Comparison of ENCODE assay signal across 17 cellular contexts in the genomic region with DNA sequence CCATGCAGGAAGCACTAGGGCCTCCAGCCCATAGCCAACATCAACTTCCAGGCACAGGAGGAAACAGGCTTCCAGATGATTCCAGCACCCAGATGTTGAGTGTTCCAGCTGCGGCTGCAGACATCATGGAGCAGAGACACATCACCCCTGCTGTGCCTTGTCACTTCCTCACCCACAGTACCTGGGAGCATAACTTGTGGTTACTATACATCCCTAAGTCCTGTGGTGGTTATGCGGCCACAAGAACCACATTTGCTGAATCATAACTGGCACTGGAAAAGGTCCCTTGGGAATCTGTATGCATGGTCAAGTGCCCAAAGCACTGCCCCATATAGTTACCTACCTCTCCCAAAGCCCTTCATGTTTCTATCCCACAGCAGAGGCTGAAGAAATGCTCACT. TPM values are rescaled to one million over a fixed set of nuclear protein-coding genes. Genes with fewer than 3 reads are reported as not detected.
DNase-seq lines count a peak whose midpoint lies in the region; ATAC-seq, FAIRE-seq and TF ChIP-seq lines count a peak whose summit lies in the region.
"Had no signal": no experiment of that assay in that cellular context is flagged by ENCODE, and none has a peak within 500 bp of the region (broad histone marks: within the 10 kb centered on the region; RNA-seq: fewer than 3 reads in every experiment).

No MANE protein-coding gene starts in this region.

- H3K4me1 ChIP-seq in MM.1S (ENCODE audit: low read length), result peaks cover 65% of the 10 kb centered on the region
- H3K4me1 ChIP-seq: Caco-2 had no signal

- no peak overlapping the region for H3K4me3 Mint-ChIP-seq in stimulated activated effector memory CD8-positive, alpha-beta T cell treated with anti-CD3 and anti-CD28 coated beads, Interleukin-12 subunit alpha, Interleukin-12 subunit beta, amount 100 ng/mL, for 72 hours
- no peak overlapping the region for H3K4me3 Mint-ChIP-seq in immature natural killer cell
- H3K4me3 Mint-ChIP-seq: activated T-cell treated with anti-CD3 and anti-CD28 coated beads, Interleukin-2, amount 50 U/mL, for 24 hours; neural crest cell had no signal

- DNase-seq in GM03348 (ENCODE audit: low spot score) (peak; percentile 27), MM.1S (no peak), cardiac fibroblast (ENCODE audit: low read depth in 2 of 2) (peak; percentile 25 to 54), GM19239 (ENCODE audit: insufficient read length, low spot score) (no peak), medulla oblongata (ENCODE audit: extremely low spot score) (no peak), immature natural killer cell (no peak)
- no peak for DNase-seq in stimulated activated effector memory CD8-positive, alpha-beta T cell treated with anti-CD3 and anti-CD28 coated beads, Interleukin-12 subunit alpha, Interleukin-12 subunit beta, amount 100 ng/mL, for 72 hours (ENCODE audit: low spot score in 2 of 2)
- DNase-seq: activated CD4-positive, CD25-positive, alpha-beta regulatory T cell treated with anti-CD3 and anti-CD28 coated beads, Interleukin-2, amount 50 U/mL, for 72 hours; activated T-cell treated with anti-CD3 and anti-CD28 coated beads, Interleukin-2, amount 50 U/mL, for 24 hours; Caco-2; effector CD4-positive, alpha-beta T cell; glutamatergic neuron; NCI-H187 had no signal

- peak overlapping the region; percentile 32 for H3K27ac Mint-ChIP-seq in stimulated activated effector memory CD8-positive, alpha-beta T cell treated with anti-CD3 and anti-CD28 coated beads, Interleukin-12 subunit alpha, Interleukin-12 subunit beta, amount 100 ng/mL, for 72 hours
- H3K27ac Mint-ChIP-seq in immature natural killer cell, result peak overlapping the region in 1 of 6 donors; percentile 40
- H3K27ac Mint-ChIP-seq: activated T-cell treated with anti-CD3 and anti-CD28 coated beads, Interleukin-2, amount 50 U/mL, for 24 hours had no signal

- no peaks in the 10 kb centered on the region for H4K20me1 ChIP-seq in MM.1S (ENCODE audit: insufficient read depth, low read length)

- no peak for FAIRE-seq in GM19239 (lab: Jason Lieb, UNC)

- H3K9ac ChIP-seq in MM.1S (ENCODE audit: low read length), result peak overlapping the region; percentile 26

- H3K4me3 ChIP-seq in MM.1S (ENCODE audit: low read length) (peak overlapping the region; percentile 12; the same call in 1 of the 2 replicates), cardiac fibroblast (replicated peaks in 1 of 2; ENCODE audit: low read depth in 2 of 2, low read length in 2 of 2) (no peak overlapping the region)

- H3K27ac ChIP-seq in MM.1S (ENCODE audit: low read length), result peak overlapping the region; percentile 97

- no peak for ATAC-seq in stimulated activated effector memory CD8-positive, alpha-beta T cell treated with anti-CD3 and anti-CD28 coated beads, Interleukin-12 subunit alpha, Interleukin-12 subunit beta, amount 100 ng/mL, for 72 hours
- no peak for ATAC-seq in HG03520 (IDR thresholded peaks at IDR 0.05; ENCODE audit: unreplicated experiment)
- ATAC-seq: left lobe of liver, SK-N-SH treated with all-trans-retinoic acid at 6 μM for 48 hours had no signal

- 0 out of 2 replicates have a peak, but pooled peaks cover under 1% of the 10 kb centered on the region for H3K9me3 ChIP-seq in MM.1S (replicated peaks; ENCODE audit: insufficient read depth, low read length)
- H3K9me3 ChIP-seq: Caco-2 had no signal

- H3K9me3 Mint-ChIP-seq in stimulated activated effector memory CD8-positive, alpha-beta T cell treated with anti-CD3 and anti-CD28 coated beads, Interleukin-12 subunit alpha, Interleukin-12 subunit beta, amount 100 ng/mL, for 72 hours, result no peaks in the 10 kb centered on the region
- H3K9me3 Mint-ChIP-seq in immature natural killer cell, result no peaks in the 10 kb centered on the region
- H3K9me3 Mint-ChIP-seq: neural crest cell had no signal

- no peaks in the 10 kb centered on the region for H3K36me3 ChIP-seq in MM.1S (replicated peaks; ENCODE audit: insufficient read depth, low read length)

- H2AFZ ChIP-seq in MM.1S (ENCODE audit: low read length), result no peak overlapping the region

- H3K4me1 Mint-ChIP-seq in stimulated activated effector memory CD8-positive, alpha-beta T cell treated with anti-CD3 and anti-CD28 coated beads, Interleukin-12 subunit alpha, Interleukin-12 subunit beta, amount 100 ng/mL, for 72 hours, result peaks cover 53% of the 10 kb centered on the region
- peaks cover 31 to 37% of the 10 kb centered on the region in 2 donors for H3K4me1 Mint-ChIP-seq in immature natural killer cell
- H3K4me1 Mint-ChIP-seq: neural crest cell had no signal

- H3K27me3 ChIP-seq in MM.1S (replicated peaks; ENCODE audit: insufficient read depth, low read length), result no peaks in the 10 kb centered on the region

- peak overlapping the region; percentile 63 for H3K4me2 ChIP-seq in MM.1S (ENCODE audit: low read depth, low read length)

- peaks cover 2 to 4% (median 3%) of the 10 kb centered on the region in 3 donors for H3K27me3 Mint-ChIP-seq in immature natural killer cell (ENCODE audit: low read depth in 3 of 3)
- H3K27me3 Mint-ChIP-seq: activated T-cell treated with anti-CD3 and anti-CD28 coated beads, Interleukin-2, amount 50 U/mL, for 24 hours had no signal

- TF ChIP-seq CTCF in MM.1S (IDR thresholded peaks at IDR 0.05; ENCODE audit: low read length), result no peak
- TF ChIP-seq CTCF in cardiac fibroblast (IDR thresholded peaks at IDR 0.05; ENCODE audit: low read depth, low read length), result no peak

- peaks cover 52% of the 10 kb centered on the region for H3K79me2 ChIP-seq in MM.1S (ENCODE audit: low read length)

- H3K9me2 ChIP-seq in MM.1S (replicated peaks; ENCODE audit: insufficient read depth, low read length), result no peaks in the 10 kb centered on the region

- H3F3A ChIP-seq in MM.1S (ENCODE audit: insufficient read depth, low read length), result peaks cover 46% of the 10 kb centered on the region

- H3K36me3 Mint-ChIP-seq in stimulated activated effector memory CD8-positive, alpha-beta T cell treated with anti-CD3 and anti-CD28 coated beads, Interleukin-12 subunit alpha, Interleukin-12 subunit beta, amount 100 ng/mL, for 72 hours, result no peaks in the 10 kb centered on the region
- no peaks in the 10 kb centered on the region for H3K36me3 Mint-ChIP-seq in immature natural killer cell

RNA-seq across cellular contexts. Expression of gene WHRN, which starts 56.6 kb away (rescaled TPM):
- 1 to 10 TPM in 2 of 3 donors, under 1 TPM in 1; 0.22 to 1.4 (median 1.0) TPM for polyA plus RNA-seq in immature natural killer cell

Comparison
In these comparisons a context has a peak if more than half of its experiments do, and no peak if none do; other contexts are left out.
1. DNase-seq: peak in GM03348 (single experiment) and cardiac fibroblast (2 of 2); none in MM.1S (single experiment), stimulated activated effector memory CD8-positive, alpha-beta T cell treated with anti-CD3 and anti-CD28 coated beads, Interleukin-12 subunit alpha, Interleukin-12 subunit beta, amount 100 ng/mL, for 72 hours (0 of 2), GM19239 (single experiment), medulla oblongata (single experiment) and immature natural killer cell (0 of 3).